ENCODE assay signal across 8 cellular contexts in genomic region chr13:31896427-31896826, GRCh38.
DNase-seq lines count a peak whose midpoint lies in the region; ATAC-seq and TF ChIP-seq lines count a peak whose summit lies in the region.

No MANE protein-coding gene starts in this region.

- peak overlapping the region; percentile 5 for H3K27ac Mint-ChIP-seq in neural crest cell (ENCODE audit: unreplicated experiment)

- H3K36me3 Mint-ChIP-seq in neural crest cell (ENCODE audit: low read depth): no peaks in the 10 kb centered on the region

- peak overlapping the region; percentile 64 for H3K9ac ChIP-seq in adipocyte (ENCODE audit: low read length)

- H3K4me1 ChIP-seq in adipocyte (ENCODE audit: control insufficient read depth, insufficient read depth, low read length) (peaks cover 33% of the 10 kb centered on the region), esophagus muscularis mucosa (peaks cover 7 to 59% (median 14%) of the 10 kb centered on the region in 4 donors)

- 13% methylated on average over 2 of the region's 2 CpGs for WGBS in esophagus muscularis mucosa

- peak overlapping the region in 2 of 4 donors; percentile 10 to 13 for H3K27ac ChIP-seq in esophagus muscularis mucosa (replicated peaks in 1 of 4)

- no peak overlapping the region for H3K4me3 Mint-ChIP-seq in neural crest cell

- in situ Hi-C loops in ACHN (cut with HindIII; ENCODE audit: low pct_ligation_motif_present, low pct_unique_long_range_greater_than_20kb, low sequenced_read_pairs): no loop called here

- TF ChIP-seq EP300 in esophagus muscularis mucosa (IDR thresholded peaks at IDR 0.05): no peak

- ATAC-seq in GM18502 (IDR thresholded peaks at IDR 0.05; ENCODE audit: poor library complexity, unreplicated experiment): peak; percentile 51
- ATAC-seq in HG02678 (IDR thresholded peaks at IDR 0.05; ENCODE audit: unreplicated experiment): peak; percentile 55
- no peak for ATAC-seq in GM19455 (IDR thresholded peaks at IDR 0.05; ENCODE audit: unreplicated experiment)

- H3K36me3 ChIP-seq in adipocyte (ENCODE audit: control insufficient read depth, insufficient read depth, low read length, severe bottlenecking) (no peaks in the 10 kb centered on the region), esophagus muscularis mucosa (no peaks in the 10 kb centered on the region)

- H3K4me3 ChIP-seq in adipocyte (ENCODE audit: low read length): peak overlapping the region; percentile 60
- no peak overlapping the region for H3K4me3 ChIP-seq in esophagus muscularis mucosa

- H3K4me1 Mint-ChIP-seq in neural crest cell: peaks cover 11% of the 10 kb centered on the region

- intact Hi-C loops in esophagus muscularis mucosa (cut with DNase I): no loop called here

- H3K9me3 Mint-ChIP-seq in neural crest cell: no peaks in the 10 kb centered on the region

- no peaks in the 10 kb centered on the region for H3K27me3 ChIP-seq in adipocyte (replicated peaks; ENCODE audit: control insufficient read depth, insufficient read depth, low read length)
- no peaks in the 10 kb centered on the region for H3K27me3 ChIP-seq in esophagus muscularis mucosa

- TF ChIP-seq CTCF in neural crest cell (conservative IDR thresholded peaks at IDR 0.05) (no peak), esophagus muscularis mucosa (IDR thresholded peaks at IDR 0.05) (no peak)

- H3K9me3 ChIP-seq in adipocyte (ENCODE audit: control insufficient read depth, low read length) (no peaks in the 10 kb centered on the region), esophagus muscularis mucosa (no peaks in the 10 kb centered on the region)

- peak; percentile 78 for DNase-seq in adipocyte (ENCODE audit: low read depth)
- DNase-seq in neural crest cell (ENCODE audit: low read depth, low spot score): no peak
- DNase-seq in ACHN: no peak
- no peak for DNase-seq in occipital lobe (lab: John Stamatoyannopoulos, UW)
- no peak for DNase-seq in esophagus muscularis mucosa (ENCODE audit: extremely low spot score)

- TF ChIP-seq POLR2A in esophagus muscularis mucosa (IDR thresholded peaks at IDR 0.05; ENCODE audit: low read depth): no peak

- no peaks in the 10 kb centered on the region for H3K27me3 Mint-ChIP-seq in neural crest cell (ENCODE audit: low read depth)
